In genomic region chr3:187737401-187738088, GRCh38 we compare ENCODE assay signal across 8 cellular contexts. TPM values are rescaled to one million over a fixed set of nuclear protein-coding genes. Genes with fewer than 3 reads are reported as not detected.
A peak's percentile ranks its signal among the peaks of the same experiment; 100 is the strongest.
DNase-seq lines count a peak whose midpoint lies in the region; ATAC-seq and TF ChIP-seq lines count a peak whose summit lies in the region.

No MANE protein-coding gene starts in this region.

- peaks cover 0 to 80% (median 32%) of the 10 kb centered on the region in 11 experiments; a peak in 17 of 22 replicates for H4K20me1 ChIP-seq in BLaER1 treated with 17β-estradiol and CSF1 and Interleukin-3, amounts not matched to agents 10 nM and 100 nM
- no peaks in the 10 kb centered on the region for H4K20me1 ChIP-seq in KMS-11 (ENCODE audit: insufficient read depth)

- H2AFZ ChIP-seq in KMS-11 (ENCODE audit: low read depth) = peak overlapping the region; percentile 96

- H3K4me1 Mint-ChIP-seq in endothelial cell (ENCODE audit: unreplicated experiment) = peaks cover 41% of the 10 kb centered on the region
- peaks cover 51% of the 10 kb centered on the region for H3K4me1 Mint-ChIP-seq in stimulated activated memory B cell treated with anti-CD40 and anti-IgM and Interleukin-4, amounts not matched to agents 10 μg/mL and 1 μg/mL and 100 μg/mL, for 72 hours

- peak overlapping the region; percentile 89 to 99 (median 95) for H3K4me2 ChIP-seq in BLaER1 treated with 17β-estradiol and CSF1 and Interleukin-3, amounts not matched to agents 10 nM and 100 nM
- H3K4me2 ChIP-seq in KMS-11 = peak overlapping the region; percentile 95

- peak overlapping the region; percentile 96 to 100 (median 99) for H3K9ac ChIP-seq in BLaER1 treated with 17β-estradiol and CSF1 and Interleukin-3, amounts not matched to agents 10 nM and 100 nM
- H3K9ac ChIP-seq in KMS-11 = no peak overlapping the region

- peak overlapping the region; percentile 97 for H3K27ac Mint-ChIP-seq in endothelial cell (ENCODE audit: unreplicated experiment)
- peak overlapping the region; percentile 99 for H3K27ac Mint-ChIP-seq in stimulated activated memory B cell treated with anti-CD40 and anti-IgM and Interleukin-4, amounts not matched to agents 10 μg/mL and 1 μg/mL and 100 μg/mL, for 72 hours

- peak overlapping the region; percentile 89 for H3K4me3 Mint-ChIP-seq in endothelial cell (ENCODE audit: unreplicated experiment)
- peak overlapping the region; percentile 87 for H3K4me3 Mint-ChIP-seq in stimulated activated memory B cell treated with anti-CD40 and anti-IgM and Interleukin-4, amounts not matched to agents 10 μg/mL and 1 μg/mL and 100 μg/mL, for 72 hours

- no peaks in the 10 kb centered on the region for H3K9me3 ChIP-seq in BLaER1 treated with 17β-estradiol and CSF1 and Interleukin-3, amounts not matched to agents 10 nM and 100 nM (replicated peaks in 1 of 11)

- no peaks in the 10 kb centered on the region for H3K79me2 ChIP-seq in KMS-11 (ENCODE audit: insufficient read depth, low read depth)

- ATAC-seq in stimulated activated memory B cell treated with anti-CD40 and anti-IgM and Interleukin-4, amounts not matched to agents 10 μg/mL and 1 μg/mL and 100 μg/mL, for 72 hours = no peak
- ATAC-seq in GM21390 (IDR thresholded peaks at IDR 0.05; ENCODE audit: unreplicated experiment) = no peak

- no peaks in the 10 kb centered on the region for H3K9me3 Mint-ChIP-seq in endothelial cell (ENCODE audit: unreplicated experiment)
- H3K9me3 Mint-ChIP-seq in stimulated activated memory B cell treated with anti-CD40 and anti-IgM and Interleukin-4, amounts not matched to agents 10 μg/mL and 1 μg/mL and 100 μg/mL, for 72 hours = no peaks in the 10 kb centered on the region

- H3K4me3 ChIP-seq in BLaER1 treated with 17β-estradiol and CSF1 and Interleukin-3, amounts not matched to agents 10 nM and 100 nM = peak overlapping the region; percentile 76 to 96 (median 88)
- no peak overlapping the region for H3K4me3 ChIP-seq in KMS-11 (IDR thresholded peaks at IDR 0.05; ENCODE audit: insufficient read depth, low read depth, low read length)

- DNase-seq in activated CD8-positive, alpha-beta memory T cell treated with anti-CD3 and anti-CD28 coated beads for 24 hours = peak; percentile 81
- DNase-seq in endothelial cell (ENCODE audit: low spot score) (peak; percentile 74), mesenteric fat pad (ENCODE audit: low spot score) (peak; percentile 93), epidermal melanocyte (ENCODE audit: insufficient read length, low spot score) (no peak)

- H3K27ac ChIP-seq in BLaER1 treated with 17β-estradiol and CSF1 and Interleukin-3, amounts not matched to agents 10 nM and 100 nM = peak overlapping the region; percentile 97 to 100 (median 99)
- H3K27ac ChIP-seq in KMS-11 = no peak overlapping the region

- peaks cover 49 to 78% (median 61%) of the 10 kb centered on the region in 10 experiments for H3K4me1 ChIP-seq in BLaER1 treated with 17β-estradiol and CSF1 and Interleukin-3, amounts not matched to agents 10 nM and 100 nM
- peaks cover 9% of the 10 kb centered on the region for H3K4me1 ChIP-seq in KMS-11 (ENCODE audit: low read depth, poor library complexity, severe bottlenecking)

- no peaks in the 10 kb centered on the region for H3K27me3 ChIP-seq in BLaER1 treated with 17β-estradiol and CSF1 and Interleukin-3, amounts not matched to agents 10 nM and 100 nM
- peaks cover 6% of the 10 kb centered on the region; the same call in 1 of the 2 replicates for H3K27me3 ChIP-seq in KMS-11 (ENCODE audit: insufficient read depth, low read depth)

- H3K27me3 Mint-ChIP-seq in endothelial cell (ENCODE audit: unreplicated experiment) = peaks cover 1% of the 10 kb centered on the region
- H3K27me3 Mint-ChIP-seq in stimulated activated memory B cell treated with anti-CD40 and anti-IgM and Interleukin-4, amounts not matched to agents 10 μg/mL and 1 μg/mL and 100 μg/mL, for 72 hours = no peaks in the 10 kb centered on the region

- peaks cover 3% of the 10 kb centered on the region for H3K36me3 Mint-ChIP-seq in endothelial cell (ENCODE audit: low read depth, unreplicated experiment)
- H3K36me3 Mint-ChIP-seq in stimulated activated memory B cell treated with anti-CD40 and anti-IgM and Interleukin-4, amounts not matched to agents 10 μg/mL and 1 μg/mL and 100 μg/mL, for 72 hours = peaks cover 10% of the 10 kb centered on the region

- TF ChIP-seq CTCF in KMS-11 (conservative IDR thresholded peaks at IDR 0.05; ENCODE audit: low read depth, low read length) = no peak
- no peak for TF ChIP-seq CTCF in endothelial cell (IDR thresholded peaks at IDR 0.05; ENCODE audit: unreplicated experiment)

- H3K36me3 ChIP-seq in BLaER1 treated with 17β-estradiol and CSF1 and Interleukin-3, amounts not matched to agents 10 nM and 100 nM = peaks cover 20 to 34% (median 23%) of the 10 kb centered on the region in 11 experiments
- no peaks in the 10 kb centered on the region for H3K36me3 ChIP-seq in KMS-11 (ENCODE audit: insufficient read depth)

RNA-seq across cellular contexts. Expression of gene BCL6, which starts 7.7 kb away (rescaled TPM):
- total RNA-seq in endothelial cell (ENCODE audit: unreplicated experiment) (7.6 TPM), mesenteric fat pad (255 TPM)

RNA-seq across cellular contexts. Expression of gene RTP2, which starts 35.2 kb away (rescaled TPM):
- not detected for total RNA-seq in endothelial cell (ENCODE audit: unreplicated experiment)
- not detected for total RNA-seq in mesenteric fat pad

Comparison
In these comparisons a context has a peak if more than half of its experiments do, and no peak if none do; other contexts are left out.
1. RNA of gene BCL6, which starts 7.7 kb away (total RNA-seq): 255 TPM in mesenteric fat pad (single experiment); 7.6 TPM in endothelial cell (single experiment); every median in the first group is over 10 times any median in the second.